13 cellular contexts compared by ENCODE assay signal in the genomic region with DNA sequence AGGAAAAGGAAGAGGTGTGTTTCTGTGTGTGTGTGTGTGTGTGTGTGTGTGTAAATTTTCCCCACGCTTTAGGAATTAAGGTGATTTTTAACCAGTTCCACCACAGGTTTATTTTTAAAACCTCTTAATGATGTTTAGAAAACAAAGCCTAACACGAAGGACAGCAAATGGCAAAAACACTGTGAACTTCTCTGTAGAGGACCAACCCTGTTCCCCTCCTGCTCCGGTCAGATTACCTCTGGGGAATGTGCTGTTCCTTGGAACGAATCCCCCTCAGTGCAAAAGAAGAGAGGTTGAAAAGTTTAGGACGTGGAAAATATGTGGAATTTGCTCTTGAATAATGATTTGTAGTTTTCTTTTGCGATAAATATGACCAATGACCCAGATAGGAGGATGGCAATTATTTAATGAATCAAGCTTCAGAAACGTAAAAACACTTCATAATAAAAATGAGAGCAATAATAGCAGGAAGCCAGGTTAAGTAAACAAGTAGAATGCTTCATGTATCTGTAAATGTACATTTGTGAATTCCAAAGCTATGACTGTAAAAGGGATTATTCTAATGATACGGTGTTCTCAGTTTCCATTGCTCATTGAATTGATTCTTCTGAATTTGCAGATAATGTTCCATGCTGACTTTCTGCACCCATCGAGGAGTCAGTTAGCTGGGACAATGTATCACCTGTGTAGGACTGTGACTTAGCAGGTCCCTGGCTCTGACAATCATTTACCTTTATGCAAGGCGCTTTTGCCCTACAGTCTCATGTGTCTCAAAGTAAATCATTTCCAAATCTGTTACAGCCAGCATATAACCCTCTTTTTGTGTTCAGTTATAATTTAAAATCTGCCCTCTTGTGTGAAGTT.
DNase-seq lines count a peak whose midpoint lies in the region; ATAC-seq, FAIRE-seq and TF ChIP-seq lines count a peak whose summit lies in the region.
"Had no signal": no experiment of that assay in that cellular context is flagged by ENCODE, and none has a peak within 500 bp of the region (broad histone marks: within the 10 kb centered on the region; RNA-seq: fewer than 3 reads in every experiment).

No MANE protein-coding gene starts in this region.

- peaks cover 11% of the 10 kb centered on the region for H3K4me1 Mint-ChIP-seq in Calu3 (ENCODE audit: low read depth, unreplicated experiment)

- H3K9me3 ChIP-seq in keratinocyte (ENCODE audit: control insufficient read depth, low read depth, low read length) = no peaks in the 10 kb centered on the region
- H3K9me3 ChIP-seq: BE2C had no signal

- H3K4me2 ChIP-seq in keratinocyte (ENCODE audit: control insufficient read depth, extremely low read depth, insufficient read depth, low read depth, low read length) = peak overlapping the region; percentile 22

- H3K9me1 ChIP-seq in keratinocyte (ENCODE audit: control insufficient read depth, extremely low read depth, insufficient read depth, low read length) = no peaks in the 10 kb centered on the region

- no peak for TF ChIP-seq CTCF in Calu3 (IDR thresholded peaks at IDR 0.05; ENCODE audit: unreplicated experiment)
- no peak for TF ChIP-seq CTCF in keratinocyte (optimal IDR thresholded peaks at IDR 0.05 in 1 of 3, IDR thresholded peaks at IDR 0.05 in 1 of 3, conservative IDR thresholded peaks at IDR 0.05 in 1 of 3; ENCODE audit: extremely low read depth in 1 of 3, insufficient read depth in 2 of 3, low read length in 3 of 3)

- intact Hi-C loops in Calu3 (cut with micrococcal nuclease; ENCODE audit: unreplicated experiment) = loop anchor here (1.0 to 5.0 kb wide), 6 partner anchors 42 to 377 kb away; no protein-coding TSS in a partner anchor

- H3K9ac ChIP-seq in keratinocyte (ENCODE audit: control insufficient read depth, extremely low read depth, insufficient read depth, low read length) = no peak overlapping the region

- BruUV-seq in Calu3 (replicated peaks; lab: Mats Ljungman, UMichigan) = no TSS peak

- H3K27ac Mint-ChIP-seq in Calu3 (ENCODE audit: unreplicated experiment) = peak overlapping the region; percentile 83
- H3K27ac Mint-ChIP-seq: activated CD4-positive, alpha-beta memory T cell treated with anti-CD3 and anti-CD28 coated beads for 36 hours had no signal

- CTCF ChIA-PET in Calu3 (lab: Charles Lee) = interaction anchor here (1.0 to 1.5 kb wide), 3 partner anchors 9 to 184 kb away, joined by 3 to 4 read pairs (median 3); no protein-coding TSS in a partner anchor

- no peaks in the 10 kb centered on the region for H3K79me2 ChIP-seq in keratinocyte (ENCODE audit: control insufficient read depth, insufficient read depth, low read length)

- H3K27me3 Mint-ChIP-seq in Calu3 (ENCODE audit: unreplicated experiment) = no peaks in the 10 kb centered on the region
- H3K27me3 Mint-ChIP-seq: brain had no signal

- H3K27ac ChIP-seq in keratinocyte (ENCODE audit: control insufficient read depth, insufficient read depth, low read length) = peak overlapping the region; percentile 19

- peak; percentile 45 for DNase-seq in Calu3
- DNase-seq in HK-2 (ENCODE audit: unreplicated experiment) = peak; percentile 9
- no peak for DNase-seq in keratinocyte (ENCODE audit: low read depth, low spot score)
- DNase-seq in AG08395 (ENCODE audit: low spot score) = no peak
- no peak for DNase-seq in inferior parietal cortex (ENCODE audit: extremely low spot score)
- no peak for DNase-seq in NCI-H1436 (lab: John Stamatoyannopoulos, UW)
- DNase-seq: activated CD4-positive, alpha-beta memory T cell treated with anti-CD3 and anti-CD28 coated beads for 36 hours; BE2C; NCI-H187; SIG-M5 had no signal

- H3K36me3 ChIP-seq in keratinocyte (ENCODE audit: control insufficient read depth in 2 of 2, extremely low read depth in 1 of 2, insufficient read depth in 2 of 2, low read length in 2 of 2) = no peaks in the 10 kb centered on the region
- H3K36me3 ChIP-seq: BE2C had no signal

- ATAC-seq in GM21515 (IDR thresholded peaks at IDR 0.05; ENCODE audit: unreplicated experiment) = peak; percentile 62
- no peak for ATAC-seq in HG02973 (IDR thresholded peaks at IDR 0.05; ENCODE audit: unreplicated experiment)

- no peak overlapping the region for H3K4me3 Mint-ChIP-seq in Calu3 (ENCODE audit: low read depth, unreplicated experiment)
- H3K4me3 Mint-ChIP-seq: activated CD4-positive, alpha-beta memory T cell treated with anti-CD3 and anti-CD28 coated beads for 36 hours; brain had no signal

- H4K20me1 ChIP-seq in keratinocyte (ENCODE audit: control insufficient read depth, extremely low read depth, insufficient read depth, low read length) = no peaks in the 10 kb centered on the region

- peaks cover 12% of the 10 kb centered on the region for H3K36me3 Mint-ChIP-seq in Calu3 (ENCODE audit: insufficient read depth, unreplicated experiment)
- H3K36me3 Mint-ChIP-seq: activated CD4-positive, alpha-beta memory T cell treated with anti-CD3 and anti-CD28 coated beads for 36 hours; brain had no signal

- no peak overlapping the region for H3K4me3 ChIP-seq in keratinocyte (ENCODE audit: control insufficient read depth in 2 of 3, extremely low read depth in 1 of 3, insufficient read depth in 2 of 3, low read depth in 1 of 3, low read length in 3 of 3)

- no peaks in the 10 kb centered on the region for H3K9me3 Mint-ChIP-seq in Calu3 (ENCODE audit: low read depth, unreplicated experiment)
- H3K9me3 Mint-ChIP-seq: activated CD4-positive, alpha-beta memory T cell treated with anti-CD3 and anti-CD28 coated beads for 36 hours; brain had no signal

- FAIRE-seq in keratinocyte (lab: Jason Lieb, UNC) = peak; percentile 70

- H3K4me1 ChIP-seq in keratinocyte (ENCODE audit: control insufficient read depth, extremely low read depth, insufficient read depth, low read length) = peaks cover 13% of the 10 kb centered on the region
- H3K4me1 ChIP-seq: BE2C had no signal

- dilution Hi-C loops in keratinocyte (cut with MboI; ENCODE audit: extremely low pct_ligation_motif_present, low sequenced_read_pairs) = no loop called here

- H3K27me3 ChIP-seq in keratinocyte (ENCODE audit: control insufficient read depth, extremely low read depth, insufficient read depth, low read length) = no peaks in the 10 kb centered on the region

- no peak overlapping the region for H2AFZ ChIP-seq in keratinocyte (ENCODE audit: control insufficient read depth, low read length)

Comparison
In these comparisons a context has a peak if more than half of its experiments do, and no peak if none do; other contexts are left out.
1. DNase-seq: peak in Calu3 (single experiment) and HK-2 (single experiment); none in keratinocyte (single experiment), AG08395 (single experiment), inferior parietal cortex (single experiment) and NCI-H1436 (single experiment).